ENCODE assay signal across 9 cellular contexts in genomic region chr19:48868196-48868886, GRCh38. TPM values are rescaled to one million over a fixed set of nuclear protein-coding genes. Genes with fewer than 3 reads are reported as not detected.
DNase-seq lines count a peak whose midpoint lies in the region; ATAC-seq, FAIRE-seq and TF ChIP-seq lines count a peak whose summit lies in the region.
"Had no signal": no experiment of that assay in that cellular context is flagged by ENCODE, and none has a peak within 500 bp of the region (broad histone marks: within the 10 kb centered on the region; RNA-seq: fewer than 3 reads in every experiment).

A gene with protein sequence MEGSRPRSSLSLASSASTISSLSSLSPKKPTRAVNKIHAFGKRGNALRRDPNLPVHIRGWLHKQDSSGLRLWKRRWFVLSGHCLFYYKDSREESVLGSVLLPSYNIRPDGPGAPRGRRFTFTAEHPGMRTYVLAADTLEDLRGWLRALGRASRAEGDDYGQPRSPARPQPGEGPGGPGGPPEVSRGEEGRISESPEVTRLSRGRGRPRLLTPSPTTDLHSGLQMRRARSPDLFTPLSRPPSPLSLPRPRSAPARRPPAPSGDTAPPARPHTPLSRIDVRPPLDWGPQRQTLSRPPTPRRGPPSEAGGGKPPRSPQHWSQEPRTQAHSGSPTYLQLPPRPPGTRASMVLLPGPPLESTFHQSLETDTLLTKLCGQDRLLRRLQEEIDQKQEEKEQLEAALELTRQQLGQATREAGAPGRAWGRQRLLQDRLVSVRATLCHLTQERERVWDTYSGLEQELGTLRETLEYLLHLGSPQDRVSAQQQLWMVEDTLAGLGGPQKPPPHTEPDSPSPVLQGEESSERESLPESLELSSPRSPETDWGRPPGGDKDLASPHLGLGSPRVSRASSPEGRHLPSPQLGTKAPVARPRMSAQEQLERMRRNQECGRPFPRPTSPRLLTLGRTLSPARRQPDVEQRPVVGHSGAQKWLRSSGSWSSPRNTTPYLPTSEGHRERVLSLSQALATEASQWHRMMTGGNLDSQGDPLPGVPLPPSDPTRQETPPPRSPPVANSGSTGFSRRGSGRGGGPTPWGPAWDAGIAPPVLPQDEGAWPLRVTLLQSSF (minus strand): TSS chr19:48868617. CDS start chr19:48867620, 997 bp downstream.

- peak within 1 kb of the TSS; percentile 43; the same call in 1 of the 2 replicates for H2AFZ ChIP-seq in DND-41 (ENCODE audit: low read depth, low read length)

- ATAC-seq in DND-41 (ENCODE audit: insufficient read depth, low read depth) (no peak), gastroesophageal sphincter (peak; percentile 21), pancreas (no peak), GM19035 (IDR thresholded peaks at IDR 0.05; ENCODE audit: unreplicated experiment) (no peak)

- H3K36me3 ChIP-seq in DND-41 (ENCODE audit: insufficient read depth, low read length) (peaks cover 1% of the 10 kb centered on the region; the same call in 1 of the 2 replicates), SJCRH30 (peaks cover 3% of the 10 kb centered on the region; the same call in 1 of the 2 replicates), gastroesophageal sphincter (peaks cover 0 to 16% of the 10 kb centered on the region in 2 donors), pancreas (no peaks in the 10 kb centered on the region)

- 4 to 10% methylated on average over 3 to 7 of the region's 8 CpGs for WGBS in gastroesophageal sphincter (ENCODE audit: low coverage in 1 of 2), 2 donors
- 28 to 44% methylated on average over 8 of the region's 8 CpGs for WGBS in pancreas, 2 donors

- no peak for TF ChIP-seq EP300 in gastroesophageal sphincter (IDR thresholded peaks at IDR 0.05)

- peaks cover 2% of the 10 kb centered on the region; the same call in 1 of the 2 replicates for H4K20me1 ChIP-seq in DND-41 (ENCODE audit: insufficient read depth, low read length)

- intact Hi-C loops in pancreas (cut with DNase I), result no loop called here

- H3K4me3 ChIP-seq in DND-41 (ENCODE audit: low read depth in 1 of 2, low read length in 2 of 2) (no peak within 1 kb of the TSS), SJCRH30 (peak within 1 kb of the TSS; percentile 60), gastroesophageal sphincter (peak within 1 kb of the TSS; percentile 20 to 47), pancreas (peak within 1 kb of the TSS in 1 of 4 donors; percentile 30)

- DNase-seq in DND-41, result no peak
- peak; percentile 77 to 79 for DNase-seq in SJCRH30
- peak in 5 of 6 donors; percentile 37 to 72 (median 59) for DNase-seq in pancreas
- no peak for DNase-seq in amniotic stem cell (lab: John Stamatoyannopoulos, UW)
- no peak for DNase-seq in HuH-7 (ENCODE audit: low spot score)
- no peak for DNase-seq in erythroblast (lab: John Stamatoyannopoulos, UW)

- TF ChIP-seq CTCF in DND-41 (IDR thresholded peaks at IDR 0.05; ENCODE audit: borderline replicate concordance, extremely low read depth, low read length, poor library complexity, severe bottlenecking) (no peak), gastroesophageal sphincter (IDR thresholded peaks at IDR 0.05) (no peak), pancreas (IDR thresholded peaks at IDR 0.05) (no peak)

- H3K9ac ChIP-seq in DND-41 (ENCODE audit: low read depth, low read length), result 0 out of 2 replicates have a peak within 1 kb of the TSS, but pooled peaks have one; percentile 14

- H3K9me3 ChIP-seq in DND-41 (ENCODE audit: insufficient read depth, low read length, severe bottlenecking), result no peaks in the 10 kb centered on the region
- H3K9me3 ChIP-seq in SJCRH30 (replicated peaks), result no peaks in the 10 kb centered on the region
- H3K9me3 ChIP-seq in gastroesophageal sphincter, result no peaks in the 10 kb centered on the region
- H3K9me3 ChIP-seq in pancreas, result no peaks in the 10 kb centered on the region

- H3K27me3 ChIP-seq in DND-41 (ENCODE audit: insufficient read depth, low read length, poor library complexity) (peaks cover 13% of the 10 kb centered on the region), SJCRH30 (no peaks in the 10 kb centered on the region), gastroesophageal sphincter (no peaks in the 10 kb centered on the region), pancreas (no peaks in the 10 kb centered on the region)

- H3K79me2 ChIP-seq in DND-41 (ENCODE audit: insufficient read depth, low read length), result peaks cover 11% of the 10 kb centered on the region

- no peak for FAIRE-seq in pancreas (lab: Jason Lieb, UNC)

- H3K4me2 ChIP-seq in DND-41 (ENCODE audit: insufficient read depth, low read length), result no peak within 1 kb of the TSS

- H3K27ac ChIP-seq in DND-41 (ENCODE audit: low read length) (no peak within 1 kb of the TSS), SJCRH30 (peak within 1 kb of the TSS; percentile 69), gastroesophageal sphincter (peak within 1 kb of the TSS; percentile 62 to 84 (median 82)), pancreas (peak within 1 kb of the TSS in 2 of 4 donors; percentile 66 to 68)
- H3K27ac ChIP-seq: epithelial cell of prostate had no signal

- H3K4me1 ChIP-seq in DND-41 (ENCODE audit: insufficient read depth, low read length) (peaks cover 12% of the 10 kb centered on the region), SJCRH30 (peaks cover 17% of the 10 kb centered on the region), gastroesophageal sphincter (peaks cover 0 to 44% (median 6%) of the 10 kb centered on the region in 3 donors), pancreas (no peaks in the 10 kb centered on the region)

- TF ChIP-seq POLR2A in gastroesophageal sphincter (IDR thresholded peaks at IDR 0.05) (no peak), erythroblast (IDR thresholded peaks at IDR 0.05; ENCODE audit: low read length) (no peak)

RNA-seq across cellular contexts. Expression of the gene that starts here (rescaled TPM):
- total RNA-seq in SJCRH30 (2014; rRNA removed; shearing (Covaris generic)), result 19.3 and 26.6 TPM in 2 replicates
- 10 to 100 TPM; 11.4 to 29.2 (median 18.1) TPM for total RNA-seq in gastroesophageal sphincter
- 10 to 100 TPM in 2 of 6 donors, 1 to 10 TPM in 4; 5.9 to 19.7 (median 8.7) TPM for total RNA-seq in pancreas
- 10 to 100 TPM; 18.2 to 28.3 TPM for polyA plus RNA-seq in pancreas

Comparison
In these comparisons a context has a peak if more than half of its experiments do, and no peak if none do; other contexts are left out.
1. DNase-seq: peak in SJCRH30 (2 of 2) and pancreas (5 of 6); none in DND-41 (single experiment), amniotic stem cell (single experiment), HuH-7 (single experiment) and erythroblast (0 of 2).
2. H3K4me3 ChIP-seq: peak in SJCRH30 (single experiment) and gastroesophageal sphincter (2 of 2); none in DND-41 (0 of 2).